Comparison of ENCODE assay signal across 12 cellular contexts in genomic region chr15:90982135-90982534, GRCh38. TPM values are rescaled to one million over a fixed set of nuclear protein-coding genes. Genes with fewer than 3 reads are reported as not detected.
DNase-seq lines count a peak whose midpoint lies in the region; ATAC-seq, FAIRE-seq and TF ChIP-seq lines count a peak whose summit lies in the region.
"Had no signal": no experiment of that assay in that cellular context is flagged by ENCODE, and none has a peak within 500 bp of the region (broad histone marks: within the 10 kb centered on the region; RNA-seq: fewer than 3 reads in every experiment).

No MANE protein-coding gene starts in this region.

- no peak for TF ChIP-seq RAD21 in K562 (CRISPR knock-in tag; conservative IDR thresholded peaks at IDR 0.05 in 1 of 2, IDR thresholded peaks at IDR 0.05 in 1 of 2)
- TF ChIP-seq RAD21 in SK-N-SH (IDR thresholded peaks at IDR 0.05; ENCODE audit: low read length): no peak

- no peak overlapping the region for H3K4me2 ChIP-seq in K562 (ENCODE audit: insufficient read depth, low read length)
- no peak overlapping the region for H3K4me2 ChIP-seq in SK-N-SH

- H3K9ac ChIP-seq in K562 (ENCODE audit: insufficient read depth in 1 of 2, low read depth in 2 of 2, low read length in 2 of 2) (no peak overlapping the region), SK-N-SH (no peak overlapping the region)

- H3K79me2 ChIP-seq in K562 (ENCODE audit: control insufficient read depth, insufficient read depth, low read length) (peaks cover 46% of the 10 kb centered on the region), SK-N-SH (ENCODE audit: insufficient read depth) (peaks cover 67% of the 10 kb centered on the region)

- 96% methylated on average over 5 of the region's 5 CpGs for WGBS in K562 (ENCODE audit: insufficient coverage, low coverage, missing lambda C conversion rate)
- WGBS in SK-N-SH (ENCODE audit: low lambda C conversion rate): 94% methylated on average over 5 of the region's 5 CpGs

- TF ChIP-seq EP300 in K562 (IDR thresholded peaks at IDR 0.05; ENCODE audit: low read length) (no peak), SK-N-SH (IDR thresholded peaks at IDR 0.05; ENCODE audit: borderline replicate concordance in 1 of 2, low read depth in 1 of 2, low read length in 1 of 2) (no peak)

- H3K4me3 ChIP-seq in K562: no peak overlapping the region
- no peak overlapping the region for H3K4me3 ChIP-seq in SK-N-SH (ENCODE audit: low read depth in 2 of 2, low read length in 1 of 2)
- H3K4me3 ChIP-seq: gastroesophageal sphincter, transverse colon had no signal

- no TSS peak for BruUV-seq in K562 (replicated peaks; lab: Mats Ljungman, UMichigan)

- H3F3A ChIP-seq in SK-N-SH (replicated peaks; ENCODE audit: insufficient read depth): no peaks in the 10 kb centered on the region

- H2AFZ ChIP-seq in K562 (ENCODE audit: low read depth, low read length) (no peak overlapping the region), SK-N-SH (ENCODE audit: low read depth) (no peak overlapping the region)

- no peaks in the 10 kb centered on the region for H3K9me2 ChIP-seq in SK-N-SH

- intact Hi-C loops in K562 (cut with micrococcal nuclease): no loop called here
- intact Hi-C loops in left colon (cut with DNase I, micrococcal nuclease): no loop called here

- H3K27ac ChIP-seq in K562 (ENCODE audit: extremely low read depth, low read depth, low read length) (no peak overlapping the region), SK-N-SH (ENCODE audit: low read depth in 2 of 2, low read length in 1 of 2) (no peak overlapping the region)
- H3K27ac ChIP-seq: gastroesophageal sphincter, transverse colon had no signal

- in situ Hi-C loops in K562 (cut with MboI): no loop called here

- H3K9me1 ChIP-seq in K562 (ENCODE audit: control insufficient read depth, insufficient read depth, low read length): no peaks in the 10 kb centered on the region

- no peaks in the 10 kb centered on the region for H3K9me3 ChIP-seq in K562 (replicated peaks; ENCODE audit: control insufficient read depth, insufficient read depth, low read depth, low read length)
- H3K9me3 ChIP-seq in SK-N-SH: no peaks in the 10 kb centered on the region
- H3K9me3 ChIP-seq: gastroesophageal sphincter, transverse colon had no signal

- POLR2A ChIA-PET in K562 (lab: Yijun Ruan, JAX): interaction anchor here (1.1 to 8.7 kb wide), 5 partner anchors 5 to 21 kb away, joined by 4 to 65 read pairs (median 4); no protein-coding TSS in a partner anchor
- POLR2A ChIA-PET in SK-N-SH (lab: Yijun Ruan, JAX): no interaction called here

- CTCF ChIA-PET in K562 (lab: Yijun Ruan, JAX; ENCODE audit: low intra/inter-chr PET ratio) (no interaction called here), SK-N-SH (lab: Yijun Ruan, JAX) (interaction anchor here (10.6 kb wide), 1 partner anchor 26 kb away, joined by 74 read pairs; the partner anchor contains the start of gene RCCD1)

- FAIRE-seq in K562 (lab: Jason Lieb, UNC): no peak

- DNase-seq in EH (ENCODE audit: low read depth): peak; percentile 44
- no peak for DNase-seq in K562 (ENCODE audit: extremely low read depth in 1 of 4, low spot score in 3 of 4)
- DNase-seq in left colon: no peak
- DNase-seq in SK-N-SH: no peak
- no peak for DNase-seq in NCI-H1436 (lab: John Stamatoyannopoulos, UW)
- no peak for DNase-seq in cerebellar cortex (ENCODE audit: low spot score)
- DNase-seq: DMS53, KG1, transverse colon had no signal

- H4K20me1 ChIP-seq in K562 (replicated peaks; ENCODE audit: control insufficient read depth, insufficient read depth, low read length) (no peaks in the 10 kb centered on the region; the same call in 1 of the 2 replicates), SK-N-SH (ENCODE audit: insufficient read depth) (peaks cover 12% of the 10 kb centered on the region; the same call in 1 of the 2 replicates)

- no peak for TF ChIP-seq CTCF in K562 (IDR thresholded peaks at IDR 0.05 in 2 of 3, conservative IDR thresholded peaks at IDR 0.05 in 1 of 3; ENCODE audit: insufficient read depth in 2 of 3, low read depth in 1 of 3, low read length in 3 of 3)
- TF ChIP-seq CTCF in SK-N-SH (IDR thresholded peaks at IDR 0.05): no peak

- H3K27me3 ChIP-seq in K562 (ENCODE audit: control insufficient read depth in 2 of 2, insufficient read depth in 2 of 2, low read length in 2 of 2) (no peaks in the 10 kb centered on the region), SK-N-SH (ENCODE audit: insufficient read depth) (no peaks in the 10 kb centered on the region)
- H3K27me3 ChIP-seq: gastroesophageal sphincter, transverse colon had no signal

- peak; percentile 53 for ATAC-seq in GM19452 (IDR thresholded peaks at IDR 0.05; ENCODE audit: unreplicated experiment)
- ATAC-seq in HG03432 (IDR thresholded peaks at IDR 0.05; ENCODE audit: unreplicated experiment): peak; percentile 58
- no peak for ATAC-seq in K562
- ATAC-seq in left colon: no peak
- ATAC-seq: gastroesophageal sphincter had no signal

- H3K36me3 ChIP-seq in K562 (ENCODE audit: control insufficient read depth, insufficient read depth, low read length): peaks cover 89% of the 10 kb centered on the region
- H3K36me3 ChIP-seq in SK-N-SH (replicated peaks in 1 of 2; ENCODE audit: control insufficient read depth in 1 of 2, insufficient read depth in 2 of 2, low read length in 1 of 2): peaks cover 25 to 28% of the 10 kb centered on the region in 2 experiments

- no peak for TF ChIP-seq POLR2A in K562 (conservative IDR thresholded peaks at IDR 0.05)

- H3K4me1 ChIP-seq in K562 (replicated peaks in 1 of 2; ENCODE audit: control insufficient read depth in 2 of 2, insufficient read depth in 2 of 2, low read length in 2 of 2): peaks cover under 1 to 4% of the 10 kb centered on the region in 2 experiments; a peak in 2 of 5 replicates
- no peaks in the 10 kb centered on the region; a peak in 2 of 4 replicates for H3K4me1 ChIP-seq in SK-N-SH (ENCODE audit: control insufficient read depth in 1 of 2, insufficient read depth in 2 of 2, low read depth in 1 of 2, low read length in 1 of 2)
- H3K4me1 ChIP-seq: gastroesophageal sphincter, transverse colon had no signal

RNA-seq across cellular contexts. Expression of gene PRC1, which starts 12.2 kb away (rescaled TPM):
- total RNA-seq in K562 (2011; cell fraction: chromatin; rRNA removed; ENCODE audit: low replicate concordance): 402 and 749 TPM in 2 replicates
- 233 and 300 TPM in 2 replicates for total RNA-seq in K562 (2011; cell fraction: nucleolus; rRNA removed)
- 292 and 338 TPM in 2 replicates for total RNA-seq in K562 (2011; cell fraction: nucleoplasm; rRNA removed)
- total RNA-seq in K562 (2014; rRNA removed): 226 and 263 TPM in 2 replicates
- total RNA-seq in K562 (2014; rRNA removed; fragmentation: Illumina TruSeq; extraction: Trizol): 201 and 210 TPM in 2 replicates
- 223 and 228 TPM in 2 replicates for total RNA-seq in K562 (2015; rRNA removed; fragmentation: Illumina TruSeq; extraction: Trizol)
- total RNA-seq in K562 (2021): 150 and 181 TPM in 2 replicates
- 391 and 460 TPM in 2 replicates for polyA plus RNA-seq in K562 (2011; rRNA removed)
- 329 and 446 TPM in 2 replicates for polyA plus RNA-seq in K562 (2011; cell fraction: cytosol; rRNA removed)
- 1,023 and 1,561 TPM in 2 replicates for polyA plus RNA-seq in K562 (2011; cell fraction: nucleus; rRNA removed)
- 176 and 186 TPM in 2 replicates for polyA plus RNA-seq in K562 (2012)
- 248 and 284 TPM in 2 replicates for polyA plus RNA-seq in K562 (2014; fragmentation: Illumina TruSeq; extraction: Trizol)
- polyA plus RNA-seq in K562 (2014; fragmentation: Nextera tagmentation; extraction: Ambion mirVana): 100 to 1,000 TPM; 156 to 240 TPM
- polyA plus RNA-seq in K562 (2014; rRNA removed): 256 and 264 TPM in 2 replicates
- 342 and 344 TPM in 2 replicates for polyA minus RNA-seq in K562 (2011; rRNA and poly(A)+ RNA removed)
- polyA minus RNA-seq in K562 (2011; cell fraction: cytosol; rRNA and poly(A)+ RNA removed): 145 and 166 TPM in 2 replicates
- 175 and 402 TPM in 2 replicates for polyA minus RNA-seq in K562 (2011; cell fraction: nucleus; rRNA and poly(A)+ RNA removed)
- total RNA-seq in left colon: 10 to 100 TPM; 13.8 to 31.7 TPM
- 125 and 132 TPM in 2 replicates for polyA plus RNA-seq in SK-N-SH (2012; rRNA removed)
- 95.7 and 109 TPM in 2 replicates for polyA plus RNA-seq in SK-N-SH (2012; cell fraction: cytosol; rRNA removed)
- polyA plus RNA-seq in SK-N-SH (2012; cell fraction: nucleus; rRNA removed): 120 and 176 TPM in 2 replicates

RNA-seq across cellular contexts. Expression of gene RCCD1, which starts 27.5 kb away (rescaled TPM):
- 100 and 115 TPM in 2 replicates for total RNA-seq in K562 (2011; cell fraction: chromatin; rRNA removed; ENCODE audit: low replicate concordance)
- 74.7 and 75.5 TPM in 2 replicates for total RNA-seq in K562 (2011; cell fraction: nucleolus; rRNA removed)
- total RNA-seq in K562 (2011; cell fraction: nucleoplasm; rRNA removed): 86.9 and 97.7 TPM in 2 replicates
- 38.1 and 41.2 TPM in 2 replicates for total RNA-seq in K562 (2014; rRNA removed)
- total RNA-seq in K562 (2014; rRNA removed; fragmentation: Illumina TruSeq; extraction: Trizol): 17.0 and 18.0 TPM in 2 replicates
- 16.7 and 23.7 TPM in 2 replicates for total RNA-seq in K562 (2015; rRNA removed; fragmentation: Illumina TruSeq; extraction: Trizol)
- 44.0 and 45.9 TPM in 2 replicates for total RNA-seq in K562 (2021)
- polyA plus RNA-seq in K562 (2011; rRNA removed): 28.5 and 39.6 TPM in 2 replicates
- 17.6 and 22.6 TPM in 2 replicates for polyA plus RNA-seq in K562 (2011; cell fraction: cytosol; rRNA removed)
- 232 and 244 TPM in 2 replicates for polyA plus RNA-seq in K562 (2011; cell fraction: nucleus; rRNA removed)
- 41.3 and 51.9 TPM in 2 replicates for polyA plus RNA-seq in K562 (2012)
- polyA plus RNA-seq in K562 (2014; fragmentation: Illumina TruSeq; extraction: Trizol): 22.3 and 24.7 TPM in 2 replicates
- 10 to 100 TPM; 11.1 to 12.2 TPM for polyA plus RNA-seq in K562 (2014; fragmentation: Nextera tagmentation; extraction: Ambion mirVana)
- polyA plus RNA-seq in K562 (2014; rRNA removed): 45.2 and 51.4 TPM in 2 replicates
- 10.3 and 13.1 TPM in 2 replicates for polyA minus RNA-seq in K562 (2011; rRNA and poly(A)+ RNA removed)
- 9.4 and 12.6 TPM in 2 replicates for polyA minus RNA-seq in K562 (2011; cell fraction: cytosol; rRNA and poly(A)+ RNA removed)
- 25.3 and 29.9 TPM in 2 replicates for polyA minus RNA-seq in K562 (2011; cell fraction: nucleus; rRNA and poly(A)+ RNA removed)
- 10 to 100 TPM; 15.3 to 17.1 TPM for total RNA-seq in left colon
- polyA plus RNA-seq in SK-N-SH (2012; rRNA removed): 19.5 and 21.2 TPM in 2 replicates
- 11.2 and 13.3 TPM in 2 replicates for polyA plus RNA-seq in SK-N-SH (2012; cell fraction: cytosol; rRNA removed)
- polyA plus RNA-seq in SK-N-SH (2012; cell fraction: nucleus; rRNA removed): 85.9 and 108 TPM in 2 replicates

RNA-seq across cellular contexts. Expression of gene VPS33B, which starts 40.3 kb away (rescaled TPM):
- total RNA-seq in K562 (2011; cell fraction: chromatin; rRNA removed; ENCODE audit: low replicate concordance): 35.4 and 57.8 TPM in 2 replicates
- total RNA-seq in K562 (2011; cell fraction: nucleolus; rRNA removed): 34.5 and 42.0 TPM in 2 replicates
- 28.3 and 30.4 TPM in 2 replicates for total RNA-seq in K562 (2011; cell fraction: nucleoplasm; rRNA removed)
- 9.4 and 10.2 TPM in 2 replicates for total RNA-seq in K562 (2014; rRNA removed)
- 14.3 and 14.8 TPM in 2 replicates for total RNA-seq in K562 (2014; rRNA removed; fragmentation: Illumina TruSeq; extraction: Trizol)
- total RNA-seq in K562 (2015; rRNA removed; fragmentation: Illumina TruSeq; extraction: Trizol): 13.0 and 13.5 TPM in 2 replicates
- 19.6 and 19.9 TPM in 2 replicates for total RNA-seq in K562 (2021)
- polyA plus RNA-seq in K562 (2011; rRNA removed): 25.5 and 28.0 TPM in 2 replicates
- 12.5 and 12.9 TPM in 2 replicates for polyA plus RNA-seq in K562 (2011; cell fraction: cytosol; rRNA removed)
- polyA plus RNA-seq in K562 (2011; cell fraction: nucleus; rRNA removed): 34.8 and 45.4 TPM in 2 replicates
- polyA plus RNA-seq in K562 (2012): 22.2 and 32.7 TPM in 2 replicates
- polyA plus RNA-seq in K562 (2014; fragmentation: Illumina TruSeq; extraction: Trizol): 12.4 and 16.3 TPM in 2 replicates
- 10 to 100 TPM in 1 of 2 experiments, 1 to 10 TPM in 1; 9.8 to 10.7 TPM for polyA plus RNA-seq in K562 (2014; fragmentation: Nextera tagmentation; extraction: Ambion mirVana)
- polyA plus RNA-seq in K562 (2014; rRNA removed): 12.7 and 15.1 TPM in 2 replicates
- polyA minus RNA-seq in K562 (2011; rRNA and poly(A)+ RNA removed): 13.7 and 22.8 TPM in 2 replicates
- polyA minus RNA-seq in K562 (2011; cell fraction: cytosol; rRNA and poly(A)+ RNA removed): 4.2 and 20.6 TPM in 2 replicates
- 7.9 and 12.8 TPM in 2 replicates for polyA minus RNA-seq in K562 (2011; cell fraction: nucleus; rRNA and poly(A)+ RNA removed)
- total RNA-seq in left colon: 10 to 100 TPM; 15.1 to 16.9 TPM
- 16.6 and 25.3 TPM in 2 replicates for polyA plus RNA-seq in SK-N-SH (2012; rRNA removed)
- 9.9 and 12.4 TPM in 2 replicates for polyA plus RNA-seq in SK-N-SH (2012; cell fraction: cytosol; rRNA removed)
- polyA plus RNA-seq in SK-N-SH (2012; cell fraction: nucleus; rRNA removed): 63.5 and 71.2 TPM in 2 replicates

RNA-seq across cellular contexts. Expression of gene UNC45A, which starts 47.0 kb away (rescaled TPM):
- 131 and 331 TPM in 2 replicates for total RNA-seq in K562 (2011; cell fraction: chromatin; rRNA removed; ENCODE audit: low replicate concordance)
- total RNA-seq in K562 (2011; cell fraction: nucleolus; rRNA removed): 205 and 228 TPM in 2 replicates
- total RNA-seq in K562 (2011; cell fraction: nucleoplasm; rRNA removed): 113 and 152 TPM in 2 replicates
- total RNA-seq in K562 (2014; rRNA removed) (59.8 and 65.2 TPM in 2 replicates), K562 (2014; rRNA removed; fragmentation: Illumina TruSeq; extraction: Trizol) (19.2 and 22.6 TPM in 2 replicates), K562 (2015; rRNA removed; fragmentation: Illumina TruSeq; extraction: Trizol) (47.7 and 52.5 TPM in 2 replicates), K562 (2021) (79.0 and 79.3 TPM in 2 replicates), left colon (10 to 100 TPM; 53.0 to 58.1 TPM)
- polyA plus RNA-seq in K562 (2011; rRNA removed) (43.7 and 56.7 TPM in 2 replicates), K562 (2014; fragmentation: Illumina TruSeq; extraction: Trizol) (35.7 and 46.7 TPM in 2 replicates), K562 (2014; fragmentation: Nextera tagmentation; extraction: Ambion mirVana) (10 to 100 TPM; 22.4 to 23.1 TPM), K562 (2014; rRNA removed) (54.5 and 55.5 TPM in 2 replicates), SK-N-SH (2012; rRNA removed) (85.1 and 89.4 TPM in 2 replicates)
- polyA plus RNA-seq in K562 (2011; cell fraction: cytosol; rRNA removed): 46.7 and 62.9 TPM in 2 replicates
- 163 and 164 TPM in 2 replicates for polyA plus RNA-seq in K562 (2011; cell fraction: nucleus; rRNA removed)
- polyA plus RNA-seq in K562 (2012): 75.1 and 75.7 TPM in 2 replicates
- 51.9 and 58.7 TPM in 2 replicates for polyA minus RNA-seq in K562 (2011; rRNA and poly(A)+ RNA removed)
- polyA minus RNA-seq in K562 (2011; cell fraction: cytosol; rRNA and poly(A)+ RNA removed): 50.4 and 51.9 TPM in 2 replicates
- polyA minus RNA-seq in K562 (2011; cell fraction: nucleus; rRNA and poly(A)+ RNA removed): 51.0 and 77.4 TPM in 2 replicates
- 33.2 and 50.5 TPM in 2 replicates for polyA plus RNA-seq in SK-N-SH (2012; cell fraction: cytosol; rRNA removed)
- 142 and 150 TPM in 2 replicates for polyA plus RNA-seq in SK-N-SH (2012; cell fraction: nucleus; rRNA removed)

RNA-seq across cellular contexts. Expression of gene HDDC3, which starts 49.8 kb away (rescaled TPM):
- total RNA-seq in K562 (2011; cell fraction: chromatin; rRNA removed; ENCODE audit: low replicate concordance): 27.3 and 60.3 TPM in 2 replicates
- 59.5 and 62.4 TPM in 2 replicates for total RNA-seq in K562 (2011; cell fraction: nucleolus; rRNA removed)
- 46.9 and 47.9 TPM in 2 replicates for total RNA-seq in K562 (2011; cell fraction: nucleoplasm; rRNA removed)
- total RNA-seq in K562 (2014; rRNA removed): 54.1 and 64.9 TPM in 2 replicates
- 28.2 and 33.0 TPM in 2 replicates for total RNA-seq in K562 (2014; rRNA removed; fragmentation: Illumina TruSeq; extraction: Trizol)
- total RNA-seq in K562 (2015; rRNA removed; fragmentation: Illumina TruSeq; extraction: Trizol): 36.6 and 36.9 TPM in 2 replicates
- total RNA-seq in K562 (2021): 42.6 and 43.0 TPM in 2 replicates
- 30.8 and 33.4 TPM in 2 replicates for polyA plus RNA-seq in K562 (2011; rRNA removed)
- polyA plus RNA-seq in K562 (2011; cell fraction: cytosol; rRNA removed): 37.1 and 49.7 TPM in 2 replicates
- 37.0 and 41.5 TPM in 2 replicates for polyA plus RNA-seq in K562 (2011; cell fraction: nucleus; rRNA removed)
- 29.7 and 31.4 TPM in 2 replicates for polyA plus RNA-seq in K562 (2012)
- 51.7 and 54.2 TPM in 2 replicates for polyA plus RNA-seq in K562 (2014; fragmentation: Illumina TruSeq; extraction: Trizol)
- polyA plus RNA-seq in K562 (2014; fragmentation: Nextera tagmentation; extraction: Ambion mirVana): 10 to 100 TPM; 14.9 to 21.3 TPM
- polyA plus RNA-seq in K562 (2014; rRNA removed): 55.8 and 65.8 TPM in 2 replicates
- 21.5 and 26.2 TPM in 2 replicates for polyA minus RNA-seq in K562 (2011; rRNA and poly(A)+ RNA removed)
- 10.3 and 15.1 TPM in 2 replicates for polyA minus RNA-seq in K562 (2011; cell fraction: cytosol; rRNA and poly(A)+ RNA removed)
- polyA minus RNA-seq in K562 (2011; cell fraction: nucleus; rRNA and poly(A)+ RNA removed): 28.9 and 44.4 TPM in 2 replicates
- 10 to 100 TPM; 17.3 to 17.5 TPM for total RNA-seq in left colon
- 24.2 and 25.8 TPM in 2 replicates for polyA plus RNA-seq in SK-N-SH (2012; rRNA removed)
- polyA plus RNA-seq in SK-N-SH (2012; cell fraction: cytosol; rRNA removed): 16.3 and 19.5 TPM in 2 replicates
- polyA plus RNA-seq in SK-N-SH (2012; cell fraction: nucleus; rRNA removed): 21.2 and 21.5 TPM in 2 replicates

Comparison
In these comparisons a context has a peak if more than half of its experiments do, and no peak if none do; other contexts are left out.
1. ATAC-seq: peak in GM19452 (single experiment) and HG03432 (single experiment); none in K562 (single experiment) and left colon (single experiment).
2. RNA of gene PRC1, which starts 12.2 kb away (total RNA-seq): 150 to 749 TPM in K562; 13.8 to 31.7 TPM in left colon; every median in the first group is over 4 times any median in the second.